In genomic region chr14:21203470-21204166, GRCh38 we compare ENCODE assay signal across 2 cellular contexts.
TF ChIP-seq lines count a peak whose summit lies in the region.

No MANE protein-coding gene starts in this region.

TF ChIP-seq in PFSK-1, 5 proteins besides CTCF, POLR2A, EP300 and RAD21 (continued from another document):
- TF ChIP-seq, protein P1, sequence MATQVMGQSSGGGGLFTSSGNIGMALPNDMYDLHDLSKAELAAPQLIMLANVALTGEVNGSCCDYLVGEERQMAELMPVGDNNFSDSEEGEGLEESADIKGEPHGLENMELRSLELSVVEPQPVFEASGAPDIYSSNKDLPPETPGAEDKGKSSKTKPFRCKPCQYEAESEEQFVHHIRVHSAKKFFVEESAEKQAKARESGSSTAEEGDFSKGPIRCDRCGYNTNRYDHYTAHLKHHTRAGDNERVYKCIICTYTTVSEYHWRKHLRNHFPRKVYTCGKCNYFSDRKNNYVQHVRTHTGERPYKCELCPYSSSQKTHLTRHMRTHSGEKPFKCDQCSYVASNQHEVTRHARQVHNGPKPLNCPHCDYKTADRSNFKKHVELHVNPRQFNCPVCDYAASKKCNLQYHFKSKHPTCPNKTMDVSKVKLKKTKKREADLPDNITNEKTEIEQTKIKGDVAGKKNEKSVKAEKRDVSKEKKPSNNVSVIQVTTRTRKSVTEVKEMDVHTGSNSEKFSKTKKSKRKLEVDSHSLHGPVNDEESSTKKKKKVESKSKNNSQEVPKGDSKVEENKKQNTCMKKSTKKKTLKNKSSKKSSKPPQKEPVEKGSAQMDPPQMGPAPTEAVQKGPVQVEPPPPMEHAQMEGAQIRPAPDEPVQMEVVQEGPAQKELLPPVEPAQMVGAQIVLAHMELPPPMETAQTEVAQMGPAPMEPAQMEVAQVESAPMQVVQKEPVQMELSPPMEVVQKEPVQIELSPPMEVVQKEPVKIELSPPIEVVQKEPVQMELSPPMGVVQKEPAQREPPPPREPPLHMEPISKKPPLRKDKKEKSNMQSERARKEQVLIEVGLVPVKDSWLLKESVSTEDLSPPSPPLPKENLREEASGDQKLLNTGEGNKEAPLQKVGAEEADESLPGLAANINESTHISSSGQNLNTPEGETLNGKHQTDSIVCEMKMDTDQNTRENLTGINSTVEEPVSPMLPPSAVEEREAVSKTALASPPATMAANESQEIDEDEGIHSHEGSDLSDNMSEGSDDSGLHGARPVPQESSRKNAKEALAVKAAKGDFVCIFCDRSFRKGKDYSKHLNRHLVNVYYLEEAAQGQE (IDR thresholded peaks at IDR 0.05; ENCODE audit: insufficient read depth in 1 of 2, low read depth in 2 of 2, low read length in 2 of 2) = no peak
- no peak for TF ChIP-seq SIN3A (IDR thresholded peaks at IDR 0.05; ENCODE audit: borderline replicate concordance, insufficient read depth, low read length)

TF ChIP-seq in H1, 55 proteins besides CTCF, POLR2A, EP300 and RAD21 (continued from another document):
- TF ChIP-seq POLR2AphosphoS5 (IDR thresholded peaks at IDR 0.05; ENCODE audit: low read depth, low read length) = peak; percentile 54
- TF ChIP-seq SP4 (IDR thresholded peaks at IDR 0.05; ENCODE audit: low read length) = 0 out of 2 replicates have a peak, but pooled peaks have one; percentile 7
- TF ChIP-seq BCL11A (IDR thresholded peaks at IDR 0.05; ENCODE audit: low read depth in 2 of 2, low read length in 2 of 2) = no peak
- TF ChIP-seq ATF2 (IDR thresholded peaks at IDR 0.05; ENCODE audit: low read length) = no peak
- TF ChIP-seq GABPA (IDR thresholded peaks at IDR 0.05; ENCODE audit: borderline replicate concordance, insufficient read depth, low read length) = no peak
- TF ChIP-seq TAF7 (optimal IDR thresholded peaks at IDR 0.05; ENCODE audit: borderline replicate concordance, low read depth, low read length) = peak; percentile 38
- no peak for TF ChIP-seq CREB1 (IDR thresholded peaks at IDR 0.05)
- TF ChIP-seq NRF1 (IDR thresholded peaks at IDR 0.05; ENCODE audit: low read depth, low read length) = no peak
- TF ChIP-seq BRCA1 (IDR thresholded peaks at IDR 0.05; ENCODE audit: low read depth, low read length) = no peak
- no peak for TF ChIP-seq RXRA (IDR thresholded peaks at IDR 0.05; ENCODE audit: insufficient read depth, low read depth, low read length)
- TF ChIP-seq, protein P2, sequence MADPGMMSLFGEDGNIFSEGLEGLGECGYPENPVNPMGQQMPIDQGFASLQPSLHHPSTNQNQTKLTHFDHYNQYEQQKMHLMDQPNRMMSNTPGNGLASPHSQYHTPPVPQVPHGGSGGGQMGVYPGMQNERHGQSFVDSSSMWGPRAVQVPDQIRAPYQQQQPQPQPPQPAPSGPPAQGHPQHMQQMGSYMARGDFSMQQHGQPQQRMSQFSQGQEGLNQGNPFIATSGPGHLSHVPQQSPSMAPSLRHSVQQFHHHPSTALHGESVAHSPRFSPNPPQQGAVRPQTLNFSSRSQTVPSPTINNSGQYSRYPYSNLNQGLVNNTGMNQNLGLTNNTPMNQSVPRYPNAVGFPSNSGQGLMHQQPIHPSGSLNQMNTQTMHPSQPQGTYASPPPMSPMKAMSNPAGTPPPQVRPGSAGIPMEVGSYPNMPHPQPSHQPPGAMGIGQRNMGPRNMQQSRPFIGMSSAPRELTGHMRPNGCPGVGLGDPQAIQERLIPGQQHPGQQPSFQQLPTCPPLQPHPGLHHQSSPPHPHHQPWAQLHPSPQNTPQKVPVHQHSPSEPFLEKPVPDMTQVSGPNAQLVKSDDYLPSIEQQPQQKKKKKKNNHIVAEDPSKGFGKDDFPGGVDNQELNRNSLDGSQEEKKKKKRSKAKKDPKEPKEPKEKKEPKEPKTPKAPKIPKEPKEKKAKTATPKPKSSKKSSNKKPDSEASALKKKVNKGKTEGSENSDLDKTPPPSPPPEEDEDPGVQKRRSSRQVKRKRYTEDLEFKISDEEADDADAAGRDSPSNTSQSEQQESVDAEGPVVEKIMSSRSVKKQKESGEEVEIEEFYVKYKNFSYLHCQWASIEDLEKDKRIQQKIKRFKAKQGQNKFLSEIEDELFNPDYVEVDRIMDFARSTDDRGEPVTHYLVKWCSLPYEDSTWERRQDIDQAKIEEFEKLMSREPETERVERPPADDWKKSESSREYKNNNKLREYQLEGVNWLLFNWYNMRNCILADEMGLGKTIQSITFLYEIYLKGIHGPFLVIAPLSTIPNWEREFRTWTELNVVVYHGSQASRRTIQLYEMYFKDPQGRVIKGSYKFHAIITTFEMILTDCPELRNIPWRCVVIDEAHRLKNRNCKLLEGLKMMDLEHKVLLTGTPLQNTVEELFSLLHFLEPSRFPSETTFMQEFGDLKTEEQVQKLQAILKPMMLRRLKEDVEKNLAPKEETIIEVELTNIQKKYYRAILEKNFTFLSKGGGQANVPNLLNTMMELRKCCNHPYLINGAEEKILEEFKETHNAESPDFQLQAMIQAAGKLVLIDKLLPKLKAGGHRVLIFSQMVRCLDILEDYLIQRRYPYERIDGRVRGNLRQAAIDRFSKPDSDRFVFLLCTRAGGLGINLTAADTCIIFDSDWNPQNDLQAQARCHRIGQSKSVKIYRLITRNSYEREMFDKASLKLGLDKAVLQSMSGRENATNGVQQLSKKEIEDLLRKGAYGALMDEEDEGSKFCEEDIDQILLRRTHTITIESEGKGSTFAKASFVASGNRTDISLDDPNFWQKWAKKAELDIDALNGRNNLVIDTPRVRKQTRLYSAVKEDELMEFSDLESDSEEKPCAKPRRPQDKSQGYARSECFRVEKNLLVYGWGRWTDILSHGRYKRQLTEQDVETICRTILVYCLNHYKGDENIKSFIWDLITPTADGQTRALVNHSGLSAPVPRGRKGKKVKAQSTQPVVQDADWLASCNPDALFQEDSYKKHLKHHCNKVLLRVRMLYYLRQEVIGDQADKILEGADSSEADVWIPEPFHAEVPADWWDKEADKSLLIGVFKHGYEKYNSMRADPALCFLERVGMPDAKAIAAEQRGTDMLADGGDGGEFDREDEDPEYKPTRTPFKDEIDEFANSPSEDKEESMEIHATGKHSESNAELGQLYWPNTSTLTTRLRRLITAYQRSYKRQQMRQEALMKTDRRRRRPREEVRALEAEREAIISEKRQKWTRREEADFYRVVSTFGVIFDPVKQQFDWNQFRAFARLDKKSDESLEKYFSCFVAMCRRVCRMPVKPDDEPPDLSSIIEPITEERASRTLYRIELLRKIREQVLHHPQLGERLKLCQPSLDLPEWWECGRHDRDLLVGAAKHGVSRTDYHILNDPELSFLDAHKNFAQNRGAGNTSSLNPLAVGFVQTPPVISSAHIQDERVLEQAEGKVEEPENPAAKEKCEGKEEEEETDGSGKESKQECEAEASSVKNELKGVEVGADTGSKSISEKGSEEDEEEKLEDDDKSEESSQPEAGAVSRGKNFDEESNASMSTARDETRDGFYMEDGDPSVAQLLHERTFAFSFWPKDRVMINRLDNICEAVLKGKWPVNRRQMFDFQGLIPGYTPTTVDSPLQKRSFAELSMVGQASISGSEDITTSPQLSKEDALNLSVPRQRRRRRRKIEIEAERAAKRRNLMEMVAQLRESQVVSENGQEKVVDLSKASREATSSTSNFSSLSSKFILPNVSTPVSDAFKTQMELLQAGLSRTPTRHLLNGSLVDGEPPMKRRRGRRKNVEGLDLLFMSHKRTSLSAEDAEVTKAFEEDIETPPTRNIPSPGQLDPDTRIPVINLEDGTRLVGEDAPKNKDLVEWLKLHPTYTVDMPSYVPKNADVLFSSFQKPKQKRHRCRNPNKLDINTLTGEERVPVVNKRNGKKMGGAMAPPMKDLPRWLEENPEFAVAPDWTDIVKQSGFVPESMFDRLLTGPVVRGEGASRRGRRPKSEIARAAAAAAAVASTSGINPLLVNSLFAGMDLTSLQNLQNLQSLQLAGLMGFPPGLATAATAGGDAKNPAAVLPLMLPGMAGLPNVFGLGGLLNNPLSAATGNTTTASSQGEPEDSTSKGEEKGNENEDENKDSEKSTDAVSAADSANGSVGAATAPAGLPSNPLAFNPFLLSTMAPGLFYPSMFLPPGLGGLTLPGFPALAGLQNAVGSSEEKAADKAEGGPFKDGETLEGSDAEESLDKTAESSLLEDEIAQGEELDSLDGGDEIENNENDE (IDR thresholded peaks at IDR 0.05; ENCODE audit: insufficient replicate concordance, low read length) = no peak
